Comparison of ENCODE assay signal across 8 cellular contexts in genomic region chr1:40096977-40097782, GRCh38. TPM values are rescaled to one million over a fixed set of nuclear protein-coding genes. Genes with fewer than 3 reads are reported as not detected.
DNase-seq lines count a peak whose midpoint lies in the region; ATAC-seq lines count a peak whose summit lies in the region.

TSS of gene PPT1 (minus strand) at chr1:40097252. CDS start at chr1:40097238, 14 bp downstream.

- H3K27me3 Mint-ChIP-seq in memory B cell: no peaks in the 10 kb centered on the region

- peak; percentile 89 for DNase-seq in AG08396 (ENCODE audit: low spot score)
- DNase-seq in NCI-H82 (lab: John Stamatoyannopoulos, UW): peak; percentile 89
- peak; percentile 58 to 73 (median 72) for DNase-seq in effector memory CD4-positive, alpha-beta T cell
- DNase-seq in memory B cell (ENCODE audit: low spot score in 2 of 2): peak; percentile 50 to 73
- peak; percentile 47 for DNase-seq in stimulated activated CD8-positive, alpha-beta memory T cell treated with anti-CD3 and anti-CD28 coated beads, Interleukin-12 subunit alpha, Interleukin-12 subunit beta, amount 100 ng/mL, for 1 hour (ENCODE audit: low read depth)

- peaks cover 30% of the 10 kb centered on the region for H3K4me1 Mint-ChIP-seq in memory B cell

- peak within 1 kb of the TSS; percentile 51 for H3K27ac ChIP-seq in effector memory CD4-positive, alpha-beta T cell (ENCODE audit: insufficient read depth, low read length, poor library complexity, severe bottlenecking)

- POLR2A ChIA-PET in activated CD8-positive, alpha-beta memory T cell treated with anti-CD3 and anti-CD28 coated beads for 36 hours (lab: Charles Lee): interaction anchor here (1.4 kb wide), 1 partner anchor 276 kb away, joined by 4 read pairs; the partner anchor contains the start of gene SMAP2

- H3K36me3 Mint-ChIP-seq in memory B cell: peaks cover 5% of the 10 kb centered on the region

- CTCF ChIA-PET in activated CD8-positive, alpha-beta memory T cell treated with anti-CD3 and anti-CD28 coated beads for 36 hours (lab: Charles Lee): interaction anchor here (1.0 to 1.7 kb wide), 3 partner anchors 9 to 241 kb away, joined by 3 to 4 read pairs (median 3); no protein-coding TSS in a partner anchor

- ATAC-seq in GM19023 (IDR thresholded peaks at IDR 0.05; ENCODE audit: unreplicated experiment) (peak; percentile 71), HG03460 (IDR thresholded peaks at IDR 0.05; ENCODE audit: unreplicated experiment) (peak; percentile 91), memory B cell (ENCODE audit: low read depth) (peak; percentile 92)

- H3K4me3 ChIP-seq in effector memory CD4-positive, alpha-beta T cell (ENCODE audit: insufficient read depth, low read depth, low read length, poor library complexity, severe bottlenecking): peak within 1 kb of the TSS; percentile 64

- H3K4me1 ChIP-seq in effector memory CD4-positive, alpha-beta T cell (ENCODE audit: control insufficient read depth, insufficient read depth, low read length, poor library complexity, severe bottlenecking): peaks cover 4% of the 10 kb centered on the region

- H3K27me3 ChIP-seq in effector memory CD4-positive, alpha-beta T cell (replicated peaks; ENCODE audit: control insufficient read depth, insufficient read depth, low read length, poor library complexity, severe bottlenecking): no peaks in the 10 kb centered on the region

- H3K9me3 ChIP-seq in effector memory CD4-positive, alpha-beta T cell (ENCODE audit: control insufficient read depth, low read length): no peaks in the 10 kb centered on the region

- H3K4me3 Mint-ChIP-seq in memory B cell: peak within 1 kb of the TSS; percentile 96

- peaks cover 1% of the 10 kb centered on the region for H3K9me3 Mint-ChIP-seq in memory B cell

- H3K27ac Mint-ChIP-seq in memory B cell: peak within 1 kb of the TSS; percentile 87

- no peaks in the 10 kb centered on the region for H3K36me3 ChIP-seq in effector memory CD4-positive, alpha-beta T cell (ENCODE audit: control insufficient read depth, insufficient read depth, low read length)

RNA-seq across cellular contexts. Expression of gene PPT1, which starts in this region (rescaled TPM):
- 100 to 1,000 TPM; 119 to 127 TPM for total RNA-seq in activated CD8-positive, alpha-beta memory T cell treated with anti-CD3 and anti-CD28 coated beads for 36 hours

Comparison
In these comparisons a context has a peak if more than half of its experiments do, and no peak if none do; other contexts are left out.
1. Peak in every context shown above with its lines: DNase-seq, ATAC-seq, H3K4me3 ChIP-seq and H3K27ac ChIP-seq.